Comparison of ENCODE assay signal across 25 cellular contexts in the genomic region with DNA sequence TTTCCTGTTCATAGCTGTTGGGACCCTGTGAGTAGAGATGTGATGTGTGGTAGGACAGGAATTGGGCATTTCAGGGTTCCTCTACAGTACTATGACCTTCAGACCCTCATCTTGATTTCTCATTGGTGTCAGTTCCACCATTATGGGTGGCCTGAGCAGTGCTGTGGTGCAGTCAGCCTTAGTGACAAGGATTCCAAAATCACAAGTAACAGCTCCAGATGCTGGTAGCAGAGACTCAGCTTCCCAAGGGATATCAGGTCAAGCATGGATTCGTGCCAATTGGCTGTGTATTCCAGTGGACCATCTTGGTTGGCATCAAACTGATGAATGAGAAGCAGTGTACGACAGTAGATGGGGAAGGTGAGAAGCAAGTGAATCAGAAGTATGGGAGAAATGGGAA.
"Had no signal": no experiment of that assay in that cellular context is flagged by ENCODE, and none has a peak within 500 bp of the region (broad histone marks: within the 10 kb centered on the region; RNA-seq: fewer than 3 reads in every experiment).

No MANE protein-coding gene starts in this region.

- H3K9me3 Mint-ChIP-seq: activated naive CD4-positive, alpha-beta T cell treated with anti-CD3 and anti-CD28 coated beads, Interleukin-2, amount 10 ng/mL, durations not matched to agents 7 days and 5 days; activated T-helper 1 cell treated with anti-CD3 and anti-CD28 coated beads, Interleukin-12 subunit alpha, Interleukin-12 subunit beta, Interleukin-2, Interleukin-4 antibody, amounts not matched to agents 30 ng/mL and 10 ng/mL and 1 ng/mL, durations not matched to agents 14 hours and 24 hours and 36 hours; natural killer cell treated with Interleukin-12 subunit alpha and Interleukin-12 subunit beta and Interleukin-15 and Interleukin-18, amount 100 ng/mL, for 72 hours had no signal

- H3K9me3 ChIP-seq: body of pancreas, esophagus squamous epithelium, gastrocnemius medialis, left lung, lower lobe of right lung, mucosa of descending colon, thoracic aorta, uterus had no signal

- H3K27me3 Mint-ChIP-seq: activated naive CD4-positive, alpha-beta T cell treated with anti-CD3 and anti-CD28 coated beads, Interleukin-2, amount 10 ng/mL, durations not matched to agents 7 days and 5 days; natural killer cell treated with Interleukin-12 subunit alpha and Interleukin-12 subunit beta and Interleukin-15 and Interleukin-18, amount 100 ng/mL, for 72 hours; progenitor cell of endocrine pancreas had no signal

- H3K4me3 Mint-ChIP-seq: activated naive CD4-positive, alpha-beta T cell treated with anti-CD3 and anti-CD28 coated beads, Interleukin-2, amount 10 ng/mL, durations not matched to agents 7 days and 5 days; activated T-helper 1 cell treated with anti-CD3 and anti-CD28 coated beads, Interleukin-12 subunit alpha, Interleukin-12 subunit beta, Interleukin-2, Interleukin-4 antibody, amounts not matched to agents 30 ng/mL and 10 ng/mL and 1 ng/mL, durations not matched to agents 14 hours and 24 hours and 36 hours; natural killer cell treated with Interleukin-12 subunit alpha and Interleukin-12 subunit beta and Interleukin-15 and Interleukin-18, amount 100 ng/mL, for 72 hours had no signal

- H3K27ac Mint-ChIP-seq: activated naive CD4-positive, alpha-beta T cell treated with anti-CD3 and anti-CD28 coated beads, Interleukin-2, amount 10 ng/mL, durations not matched to agents 7 days and 5 days; activated T-helper 1 cell treated with anti-CD3 and anti-CD28 coated beads, Interleukin-12 subunit alpha, Interleukin-12 subunit beta, Interleukin-2, Interleukin-4 antibody, amounts not matched to agents 30 ng/mL and 10 ng/mL and 1 ng/mL, durations not matched to agents 14 hours and 24 hours and 36 hours; progenitor cell of endocrine pancreas had no signal

- H3K4me1 ChIP-seq: uterus had no signal

- DNase-seq: activated CD4-positive, alpha-beta T cell treated with anti-CD3 and anti-CD28 coated beads, Interleukin-2, amount 50 U/mL, for 1 hour; activated CD4-positive, CD25-positive, alpha-beta regulatory T cell treated with anti-CD3 and anti-CD28 coated beads, Interleukin-2, amount 50 U/mL, for 72 hours; activated gamma-delta T cell; activated naive CD4-positive, alpha-beta T cell treated with anti-CD3 and anti-CD28 coated beads, Interleukin-2, amount 10 ng/mL, durations not matched to agents 7 days and 5 days; activated T-cell treated with anti-CD3 and anti-CD28 coated beads for 4 hours; anterior cingulate cortex; body of pancreas; effector CD8-positive, alpha-beta T cell; esophagus squamous epithelium; gastrocnemius medialis; glutamatergic neuron; left lung; lower lobe of right lung; mucosa of descending colon; stimulated activated CD4-positive, alpha-beta T cell treated with anti-CD3 and anti-CD28 coated beads, Interleukin-12 subunit alpha, Interleukin-12 subunit beta, amount 100 ng/mL, for 4 hours; stimulated activated CD4-positive, alpha-beta T cell treated with anti-CD3 and anti-CD28 coated beads, Interleukin-4, amount 100 ng/mL, for 1 hour; stimulated activated naive CD8-positive, alpha-beta T cell treated with anti-CD3 and anti-CD28 coated beads, Interleukin-15, Interleukin-2, amounts not matched to agents 100 U/mL and 50 U/mL, for 24 hours; trophoblast cell; uterus had no signal

- H3K36me3 ChIP-seq: uterus had no signal

- H3K27me3 ChIP-seq: body of pancreas, esophagus squamous epithelium, gastrocnemius medialis, left lung, uterus had no signal

- H3K4me3 ChIP-seq: body of pancreas, esophagus squamous epithelium, gastrocnemius medialis, left lung, lower lobe of right lung, mucosa of descending colon, skin epidermis, thoracic aorta, uterus had no signal

- H3K27ac ChIP-seq: body of pancreas, epithelial cell of prostate, esophagus squamous epithelium, gastrocnemius medialis, lower lobe of right lung, thoracic aorta, uterus had no signal
